Comparison of ENCODE assay signal across 36 cellular contexts in genomic region chr14:49417790-49418189, GRCh38.
"Had no signal": no experiment of that assay in that cellular context is flagged by ENCODE, and none has a peak within 500 bp of the region (broad histone marks: within the 10 kb centered on the region; RNA-seq: fewer than 3 reads in every experiment).

No MANE protein-coding gene starts in this region.

- DNase-seq: activated CD4-positive, alpha-beta memory T cell treated with anti-CD3 and anti-CD28 coated beads, Interleukin-2, amount 10 ng/mL, durations not matched to agents 7 days and 5 days; activated CD4-positive, alpha-beta T cell treated with anti-CD3 and anti-CD28 coated beads for 1 hour; activated CD4-positive, alpha-beta T cell treated with anti-CD3 and anti-CD28 coated beads for 36 hours; activated CD4-positive, alpha-beta T cell treated with anti-CD3 and anti-CD28 coated beads for 48 hours; activated CD4-positive, alpha-beta T cell treated with anti-CD3 and anti-CD28 coated beads, Interleukin-2, amount 10 ng/mL, durations not matched to agents 7 days and 5 days; activated CD4-positive, alpha-beta T cell treated with anti-CD3 and anti-CD28 coated beads, Interleukin-2, amount 50 U/mL, for 48 hours; activated CD4-positive, CD25-positive, alpha-beta regulatory T cell; activated CD8-positive, alpha-beta memory T cell treated with anti-CD3 and anti-CD28 coated beads for 24 hours; activated CD8-positive, alpha-beta memory T cell treated with anti-CD3 and anti-CD28 coated beads, Interleukin-2, amount 10 ng/mL, durations not matched to agents 7 days and 5 days; activated CD8-positive, alpha-beta memory T cell treated with anti-CD3 and anti-CD28 coated beads, Interleukin-2, amount 50 U/mL, for 48 hours; activated CD8-positive, alpha-beta T cell treated with anti-CD3 and anti-CD28 coated beads, Interleukin-2, amount 10 ng/mL, durations not matched to agents 7 days and 5 days; activated effector memory CD4-positive, alpha-beta T cell treated with Interleukin-2 at 50 U/mL for 16 hours; activated gamma-delta T cell; activated naive CD4-positive, alpha-beta T cell treated with anti-CD3 and anti-CD28 coated beads, Interleukin-2, amount 10 ng/mL, durations not matched to agents 7 days and 5 days; activated naive CD4-positive, alpha-beta T cell treated with Interleukin-2 at 50 U/mL for 16 hours; activated naive CD8-positive, alpha-beta T cell treated with anti-CD3 and anti-CD28 coated beads, Interleukin-2, amount 10 ng/mL, durations not matched to agents 7 days and 5 days; activated naive CD8-positive, alpha-beta T cell treated with anti-CD3 and anti-CD28 coated beads, Interleukin-2, amount 50 U/mL, for 24 hours; activated T-cell treated with anti-CD3 and anti-CD28 coated beads, Interleukin-2, amount 50 U/mL, for 24 hours; activated T-cell treated with anti-CD3 and anti-CD28 coated beads, Interleukin-2, amount 50 U/mL, for 48 hours; amygdala; anterior cingulate cortex; caudate nucleus; T-helper 1 cell; T-helper 2 cell; T-helper 9 cell had no signal

- H3K4me1 ChIP-seq: ascending aorta had no signal

- H3K27me3 ChIP-seq: ascending aorta, cardiac muscle cell had no signal

- H3K27me3 Mint-ChIP-seq: brain had no signal

- H3K9me3 Mint-ChIP-seq: activated CD4-positive, alpha-beta memory T cell treated with anti-CD3 and anti-CD28 coated beads, Interleukin-2, amount 10 ng/mL, durations not matched to agents 7 days and 5 days; activated CD4-positive, alpha-beta T cell treated with anti-CD3 and anti-CD28 coated beads, Interleukin-2, amount 10 ng/mL, durations not matched to agents 7 days and 5 days; activated naive CD4-positive, alpha-beta T cell treated with anti-CD3 and anti-CD28 coated beads, Interleukin-2, amount 10 ng/mL, durations not matched to agents 7 days and 5 days; activated naive CD4-positive, alpha-beta T cell treated with anti-CD3 and anti-CD28 coated beads, Interleukin-2, amount 50 U/mL, for 24 hours; activated naive CD8-positive, alpha-beta T cell treated with anti-CD3 and anti-CD28 coated beads, Interleukin-2, amount 10 ng/mL, durations not matched to agents 7 days and 5 days; activated naive CD8-positive, alpha-beta T cell treated with anti-CD3 and anti-CD28 coated beads, Interleukin-2, amount 50 U/mL, for 24 hours; activated T-cell treated with anti-CD3 and anti-CD28 coated beads, Interleukin-2, amount 50 U/mL, for 24 hours; activated T-helper 2 cell treated with anti-CD3 and anti-CD28 coated beads, Interferon-gamma antibody, Interleukin-2, Interleukin-4, amounts not matched to agents 10 μg/mL and 5 μg/mL and 100 μg/mL, durations not matched to agents 14 hours and 24 hours and 36 hours; brain; central memory CD8-positive, alpha-beta T cell; T-helper 1 cell treated with Interleukin-12 subunit alpha and Interleukin-12 subunit beta and Interleukin-4 antibody, amounts not matched to agents 30 μg/mL and 1 μg/mL, for 36 hours; T-helper 2 cell treated with Interferon-gamma antibody and Interleukin-4, amounts not matched to agents 5 μg/mL and 100 μg/mL, for 36 hours had no signal

- H3K9me3 ChIP-seq: ascending aorta had no signal

- H3K4me1 Mint-ChIP-seq: activated CD4-positive, alpha-beta memory T cell treated with anti-CD3 and anti-CD28 coated beads, Interleukin-2, amount 10 ng/mL, durations not matched to agents 7 days and 5 days; activated CD4-positive, alpha-beta T cell treated with anti-CD3 and anti-CD28 coated beads, Interleukin-2, amount 10 ng/mL, durations not matched to agents 7 days and 5 days; activated CD8-positive, alpha-beta memory T cell treated with anti-CD3 and anti-CD28 coated beads, Interleukin-2, amount 10 ng/mL, durations not matched to agents 7 days and 5 days; activated naive CD4-positive, alpha-beta T cell treated with anti-CD3 and anti-CD28 coated beads, Interleukin-2, amount 10 ng/mL, durations not matched to agents 7 days and 5 days; activated naive CD4-positive, alpha-beta T cell treated with anti-CD3 and anti-CD28 coated beads, Interleukin-2, amount 50 U/mL, for 24 hours; activated naive CD8-positive, alpha-beta T cell treated with anti-CD3 and anti-CD28 coated beads, Interleukin-2, amount 10 ng/mL, durations not matched to agents 7 days and 5 days; brain; central memory CD8-positive, alpha-beta T cell had no signal

- H3K27ac ChIP-seq: ascending aorta, cardiac muscle cell, VCaP had no signal

- H3K36me3 ChIP-seq: ascending aorta, cardiac muscle cell had no signal

- ATAC-seq: activated CD4-positive, alpha-beta T cell treated with anti-CD3 and anti-CD28 coated beads for 36 hours; activated CD4-positive, CD25-positive, alpha-beta regulatory T cell treated with anti-CD3 and anti-CD28 coated beads, Interleukin-2, amount 50 U/mL, for 24 hours; activated CD8-positive, alpha-beta memory T cell treated with anti-CD3 and anti-CD28 coated beads, Interleukin-2, amount 10 ng/mL, durations not matched to agents 7 days and 5 days; activated CD8-positive, alpha-beta T cell treated with anti-CD3 and anti-CD28 coated beads, Interleukin-2, amount 10 ng/mL, durations not matched to agents 7 days and 5 days; activated naive CD8-positive, alpha-beta T cell treated with anti-CD3 and anti-CD28 coated beads, Interleukin-2, amount 50 U/mL, for 24 hours had no signal

- H3K4me3 ChIP-seq: ascending aorta, cardiac muscle cell had no signal

- H3K4me3 Mint-ChIP-seq: activated CD4-positive, alpha-beta memory T cell treated with anti-CD3 and anti-CD28 coated beads, Interleukin-2, amount 10 ng/mL, durations not matched to agents 7 days and 5 days; activated CD4-positive, alpha-beta T cell treated with anti-CD3 and anti-CD28 coated beads for 36 hours; activated CD4-positive, alpha-beta T cell treated with anti-CD3 and anti-CD28 coated beads, Interleukin-2, amount 10 ng/mL, durations not matched to agents 7 days and 5 days; activated CD8-positive, alpha-beta memory T cell treated with anti-CD3 and anti-CD28 coated beads, Interleukin-2, amount 10 ng/mL, durations not matched to agents 7 days and 5 days; activated CD8-positive, alpha-beta T cell treated with anti-CD3 and anti-CD28 coated beads, Interleukin-2, amount 10 ng/mL, durations not matched to agents 7 days and 5 days; activated naive CD4-positive, alpha-beta T cell treated with anti-CD3 and anti-CD28 coated beads, Interleukin-2, amount 10 ng/mL, durations not matched to agents 7 days and 5 days; activated naive CD4-positive, alpha-beta T cell treated with anti-CD3 and anti-CD28 coated beads, Interleukin-2, amount 50 U/mL, for 24 hours; activated naive CD8-positive, alpha-beta T cell; activated naive CD8-positive, alpha-beta T cell treated with anti-CD3 and anti-CD28 coated beads, Interleukin-2, amount 10 ng/mL, durations not matched to agents 7 days and 5 days; activated naive CD8-positive, alpha-beta T cell treated with anti-CD3 and anti-CD28 coated beads, Interleukin-2, amount 50 U/mL, for 24 hours; activated T-cell treated with anti-CD3 and anti-CD28 coated beads, Interleukin-2, amount 50 U/mL, for 24 hours; brain; central memory CD8-positive, alpha-beta T cell; T-helper 1 cell treated with Interleukin-12 subunit alpha and Interleukin-12 subunit beta and Interleukin-4 antibody, amounts not matched to agents 30 μg/mL and 1 μg/mL, for 36 hours; T-helper 2 cell treated with Interferon-gamma antibody and Interleukin-4, amounts not matched to agents 5 μg/mL and 100 μg/mL, for 36 hours had no signal

- H3K27ac Mint-ChIP-seq: activated CD4-positive, alpha-beta memory T cell treated with anti-CD3 and anti-CD28 coated beads, Interleukin-2, amount 10 ng/mL, durations not matched to agents 7 days and 5 days; activated CD4-positive, alpha-beta T cell treated with anti-CD3 and anti-CD28 coated beads for 36 hours; activated CD4-positive, alpha-beta T cell treated with anti-CD3 and anti-CD28 coated beads, Interleukin-2, amount 10 ng/mL, durations not matched to agents 7 days and 5 days; activated CD8-positive, alpha-beta memory T cell treated with anti-CD3 and anti-CD28 coated beads, Interleukin-2, amount 10 ng/mL, durations not matched to agents 7 days and 5 days; activated CD8-positive, alpha-beta T cell treated with anti-CD3 and anti-CD28 coated beads, Interleukin-2, amount 10 ng/mL, durations not matched to agents 7 days and 5 days; activated naive CD4-positive, alpha-beta T cell treated with anti-CD3 and anti-CD28 coated beads, Interleukin-2, amount 10 ng/mL, durations not matched to agents 7 days and 5 days; activated naive CD4-positive, alpha-beta T cell treated with anti-CD3 and anti-CD28 coated beads, Interleukin-2, amount 50 U/mL, for 24 hours; activated naive CD8-positive, alpha-beta T cell; activated naive CD8-positive, alpha-beta T cell treated with anti-CD3 and anti-CD28 coated beads, Interleukin-2, amount 10 ng/mL, durations not matched to agents 7 days and 5 days; activated naive CD8-positive, alpha-beta T cell treated with anti-CD3 and anti-CD28 coated beads, Interleukin-2, amount 50 U/mL, for 24 hours; activated T-cell treated with anti-CD3 and anti-CD28 coated beads, Interleukin-2, amount 50 U/mL, for 24 hours; activated T-helper 2 cell treated with anti-CD3 and anti-CD28 coated beads, Interferon-gamma antibody, Interleukin-2, Interleukin-4, amounts not matched to agents 10 μg/mL and 5 μg/mL and 100 μg/mL, durations not matched to agents 14 hours and 24 hours and 36 hours; brain; T-helper 1 cell treated with Interleukin-12 subunit alpha and Interleukin-12 subunit beta and Interleukin-4 antibody, amounts not matched to agents 30 μg/mL and 1 μg/mL, for 36 hours; T-helper 2 cell treated with Interferon-gamma antibody and Interleukin-4, amounts not matched to agents 5 μg/mL and 100 μg/mL, for 36 hours had no signal

- H3K36me3 Mint-ChIP-seq: activated CD8-positive, alpha-beta memory T cell treated with anti-CD3 and anti-CD28 coated beads, Interleukin-2, amount 10 ng/mL, durations not matched to agents 7 days and 5 days; activated naive CD4-positive, alpha-beta T cell treated with anti-CD3 and anti-CD28 coated beads, Interleukin-2, amount 10 ng/mL, durations not matched to agents 7 days and 5 days; activated naive CD4-positive, alpha-beta T cell treated with anti-CD3 and anti-CD28 coated beads, Interleukin-2, amount 50 U/mL, for 24 hours; activated naive CD8-positive, alpha-beta T cell; activated naive CD8-positive, alpha-beta T cell treated with anti-CD3 and anti-CD28 coated beads, Interleukin-2, amount 10 ng/mL, durations not matched to agents 7 days and 5 days; brain had no signal
